In the genomic region with DNA sequence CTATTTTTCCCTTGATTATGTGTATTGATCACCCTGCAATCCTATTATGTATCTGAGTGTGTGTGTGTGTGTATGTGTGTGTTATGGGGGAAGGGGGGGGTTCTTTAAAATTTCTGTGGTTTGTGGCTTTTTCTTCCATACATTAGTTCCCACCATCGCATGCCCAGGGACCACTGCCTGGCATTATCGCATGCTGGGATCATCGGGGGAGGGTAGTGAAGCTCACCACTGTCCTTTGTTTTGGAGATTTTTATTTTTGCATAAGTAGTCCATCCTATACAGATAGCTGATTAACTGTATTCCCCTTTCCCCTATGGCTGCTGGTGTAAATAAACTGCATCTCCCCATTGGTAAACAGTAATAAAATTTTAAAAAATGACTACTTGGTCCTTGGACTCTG, we compare ENCODE assay signal across 11 cellular contexts. TPM values are rescaled to one million over a fixed set of nuclear protein-coding genes. Genes with fewer than 3 reads are reported as not detected.
DNase-seq lines count a peak whose midpoint lies in the region; ATAC-seq and TF ChIP-seq lines count a peak whose summit lies in the region.
"Had no signal": no experiment of that assay in that cellular context is flagged by ENCODE, and none has a peak within 500 bp of the region (broad histone marks: within the 10 kb centered on the region; RNA-seq: fewer than 3 reads in every experiment).

No MANE protein-coding gene starts in this region.

- H3K27ac ChIP-seq in CD4-positive, CD25-positive, alpha-beta regulatory T cell (ENCODE audit: insufficient read depth, low read length, poor library complexity, severe bottlenecking), result no peak overlapping the region
- H3K27ac ChIP-seq: esophagus squamous epithelium had no signal

- DNase-seq in CD4-positive, CD25-positive, alpha-beta regulatory T cell, result no peak
- no peak for DNase-seq in choroid plexus epithelial cell (ENCODE audit: low read depth)
- DNase-seq in naive thymus-derived CD8-positive, alpha-beta T cell, result no peak
- no peak for DNase-seq in kidney glomerular epithelial cell (lab: John Stamatoyannopoulos, UW)
- no peak for DNase-seq in Kasumi-1 (lab: John Stamatoyannopoulos, UW)
- DNase-seq in stimulated activated CD4-positive, alpha-beta T cell treated with anti-CD3 and anti-CD28 coated beads, Interleukin-15, amount 100 ng/mL, for 24 hours, result no peak
- DNase-seq: activated CD4-positive, alpha-beta T cell treated with anti-CD3 and anti-CD28 coated beads for 4 hours; esophagus squamous epithelium; SHP77 had no signal

- peaks cover 57 to 77% (median 64%) of the 10 kb centered on the region in 4 donors for H3K4me1 Mint-ChIP-seq in CD4-positive, CD25-positive, alpha-beta regulatory T cell
- H3K4me1 Mint-ChIP-seq in IgD-negative memory B cell, result peaks cover 43 to 60% (median 58%) of the 10 kb centered on the region in 3 donors
- H3K4me1 Mint-ChIP-seq in naive thymus-derived CD8-positive, alpha-beta T cell, result peaks cover 25 to 63% (median 49%) of the 10 kb centered on the region in 4 donors

- no peak for ATAC-seq in CD4-positive, CD25-positive, alpha-beta regulatory T cell (ENCODE audit: low read depth in 2 of 2)
- no peak for ATAC-seq in naive thymus-derived CD8-positive, alpha-beta T cell
- ATAC-seq in GM18873 (IDR thresholded peaks at IDR 0.05; ENCODE audit: low FRiP score, unreplicated experiment), result no peak

- H3K27ac Mint-ChIP-seq in CD4-positive, CD25-positive, alpha-beta regulatory T cell, result peak overlapping the region in 2 of 3 donors; percentile 51 to 98
- peak overlapping the region in 1 of 3 donors; percentile 97 for H3K27ac Mint-ChIP-seq in IgD-negative memory B cell
- H3K27ac Mint-ChIP-seq in naive thymus-derived CD8-positive, alpha-beta T cell, result peak overlapping the region in 5 of 10 donors; percentile 25 to 100 (median 61)

- no peak for TF ChIP-seq CTCF in choroid plexus epithelial cell (conservative IDR thresholded peaks at IDR 0.05; ENCODE audit: low read depth, low read length)

- peaks cover 4% of the 10 kb centered on the region for H3K27me3 Mint-ChIP-seq in CD4-positive, CD25-positive, alpha-beta regulatory T cell
- H3K27me3 Mint-ChIP-seq in IgD-negative memory B cell, result peaks cover 2% of the 10 kb centered on the region
- H3K27me3 Mint-ChIP-seq in naive thymus-derived CD8-positive, alpha-beta T cell, result no peaks in the 10 kb centered on the region

- H3K36me3 ChIP-seq in CD4-positive, CD25-positive, alpha-beta regulatory T cell (ENCODE audit: control insufficient read depth, insufficient read depth, low read length), result peaks cover 20% of the 10 kb centered on the region

- no peaks in the 10 kb centered on the region for H3K9me3 ChIP-seq in CD4-positive, CD25-positive, alpha-beta regulatory T cell (ENCODE audit: control insufficient read depth in 2 of 2, low read length in 2 of 2)
- H3K9me3 ChIP-seq: esophagus squamous epithelium had no signal

- peak overlapping the region; percentile 92 for H3K4me3 ChIP-seq in CD4-positive, CD25-positive, alpha-beta regulatory T cell (ENCODE audit: low read depth, low read length)
- peak overlapping the region; percentile 4 for H3K4me3 ChIP-seq in choroid plexus epithelial cell (ENCODE audit: low read depth, low read length)

- H3K4me3 Mint-ChIP-seq in CD4-positive, CD25-positive, alpha-beta regulatory T cell, result peak overlapping the region; percentile 94 to 95 (median 94)
- H3K4me3 Mint-ChIP-seq in IgD-negative memory B cell, result peak overlapping the region; percentile 17 to 99 (median 96)
- peak overlapping the region in 9 of 10 donors; percentile 28 to 98 (median 91) for H3K4me3 Mint-ChIP-seq in naive thymus-derived CD8-positive, alpha-beta T cell

- POLR2A ChIA-PET in naive thymus-derived CD8-positive, alpha-beta T cell (lab: Charles Lee), result no interaction called here

- peaks cover 35% of the 10 kb centered on the region for H3K36me3 Mint-ChIP-seq in CD4-positive, CD25-positive, alpha-beta regulatory T cell
- peaks cover 3% of the 10 kb centered on the region for H3K36me3 Mint-ChIP-seq in IgD-negative memory B cell
- H3K36me3 Mint-ChIP-seq in naive thymus-derived CD8-positive, alpha-beta T cell, result peaks cover 33 to 58% (median 56%) of the 10 kb centered on the region in 3 donors

- H3K27me3 ChIP-seq in CD4-positive, CD25-positive, alpha-beta regulatory T cell (ENCODE audit: control insufficient read depth, insufficient read depth, low read length), result no peaks in the 10 kb centered on the region
- H3K27me3 ChIP-seq: esophagus squamous epithelium had no signal

- H3K4me1 ChIP-seq in CD4-positive, CD25-positive, alpha-beta regulatory T cell (ENCODE audit: control insufficient read depth, insufficient read depth, low read length, poor library complexity, severe bottlenecking), result peaks cover 42% of the 10 kb centered on the region

- H3K9me3 Mint-ChIP-seq in CD4-positive, CD25-positive, alpha-beta regulatory T cell, result no peaks in the 10 kb centered on the region
- no peaks in the 10 kb centered on the region for H3K9me3 Mint-ChIP-seq in IgD-negative memory B cell
- H3K9me3 Mint-ChIP-seq in naive thymus-derived CD8-positive, alpha-beta T cell, result peaks cover 0 to 66% (median 3%) of the 10 kb centered on the region in 9 donors

RNA-seq across cellular contexts. Expression of a gene that starts 3.4 kb away (rescaled TPM):
- total RNA-seq in CD4-positive, CD25-positive, alpha-beta regulatory T cell, result 39.4 TPM
- polyA plus RNA-seq in CD4-positive, CD25-positive, alpha-beta regulatory T cell, result 10 to 100 TPM; 24.1 to 39.3 (median 34.6) TPM
- polyA plus RNA-seq in IgD-negative memory B cell, result 20.3 TPM
- 10 to 100 TPM; 55.8 to 56.4 TPM for total RNA-seq in naive thymus-derived CD8-positive, alpha-beta T cell
- 10 to 100 TPM; 30.7 to 35.6 (median 30.9) TPM for polyA plus RNA-seq in naive thymus-derived CD8-positive, alpha-beta T cell
